ENCODE assay signal across 8 cellular contexts in genomic region chr1:212070720-212071302, GRCh38. TPM values are rescaled to one million over a fixed set of nuclear protein-coding genes. Genes with fewer than 3 reads are reported as not detected.
DNase-seq lines count a peak whose midpoint lies in the region; ATAC-seq and TF ChIP-seq lines count a peak whose summit lies in the region.

No MANE protein-coding gene starts in this region.

- no peaks in the 10 kb centered on the region for H3K36me3 ChIP-seq in CD4-positive, CD25-positive, alpha-beta regulatory T cell (ENCODE audit: control insufficient read depth, insufficient read depth, low read length)
- peaks cover 62 to 88% of the 10 kb centered on the region in 2 experiments for H3K36me3 ChIP-seq in HEK293 (ENCODE audit: control insufficient read depth in 2 of 2, insufficient read depth in 1 of 2, low read length in 2 of 2)
- H3K36me3 ChIP-seq in SU-DHL-6 (ENCODE audit: low read length), result peaks cover 72% of the 10 kb centered on the region

- H3K27me3 ChIP-seq in CD4-positive, CD25-positive, alpha-beta regulatory T cell (ENCODE audit: control insufficient read depth, insufficient read depth, low read length), result no peaks in the 10 kb centered on the region
- no peaks in the 10 kb centered on the region for H3K27me3 ChIP-seq in SU-DHL-6 (ENCODE audit: low read length)

- H3K36me3 Mint-ChIP-seq in CD4-positive, CD25-positive, alpha-beta regulatory T cell, result no peaks in the 10 kb centered on the region

- no peak overlapping the region for H3K27ac ChIP-seq in CD4-positive, CD25-positive, alpha-beta regulatory T cell (ENCODE audit: insufficient read depth, low read length, poor library complexity, severe bottlenecking)
- no peak overlapping the region for H3K27ac ChIP-seq in HEK293 (ENCODE audit: extremely low read depth, low read depth, low read length)
- H3K27ac ChIP-seq in SU-DHL-6 (ENCODE audit: low read depth, low read length), result no peak overlapping the region

- no peaks in the 10 kb centered on the region for H3F3A ChIP-seq in SU-DHL-6 (ENCODE audit: insufficient read depth)

- H3K27ac Mint-ChIP-seq in CD4-positive, CD25-positive, alpha-beta regulatory T cell, result no peak overlapping the region

- no peak overlapping the region for H3K9ac ChIP-seq in SU-DHL-6 (ENCODE audit: low read length)

- ATAC-seq in CD4-positive, CD25-positive, alpha-beta regulatory T cell (ENCODE audit: low read depth in 2 of 2), result peak in 1 of 2 donors; percentile 73
- ATAC-seq in omental fat pad (ENCODE audit: low FRiP score) (peak; percentile 73), HG03196 (IDR thresholded peaks at IDR 0.05; ENCODE audit: unreplicated experiment) (no peak), HG02610 (IDR thresholded peaks at IDR 0.05; ENCODE audit: unreplicated experiment) (no peak)

- no peak overlapping the region for H3K4me2 ChIP-seq in SU-DHL-6 (ENCODE audit: low read depth, low read length, poor library complexity, severe bottlenecking)

- H3K4me1 ChIP-seq in CD4-positive, CD25-positive, alpha-beta regulatory T cell (ENCODE audit: control insufficient read depth, insufficient read depth, low read length, poor library complexity, severe bottlenecking), result no peaks in the 10 kb centered on the region
- H3K4me1 ChIP-seq in HEK293 (ENCODE audit: control insufficient read depth, insufficient read depth, low read length), result no peaks in the 10 kb centered on the region

- H4K20me1 ChIP-seq in SU-DHL-6 (ENCODE audit: low read depth, low read length), result no peaks in the 10 kb centered on the region

- CTCF ChIA-PET in HEK293 (lab: Yijun Ruan, JAX), result interaction anchor here (0.5 to 4.7 kb wide), 51 partner anchors 9 to 793 kb away, joined by 3 to 64 read pairs (median 4); partner anchors contain the start of genes DTL and INTS7

- no peak overlapping the region for H3K4me3 ChIP-seq in CD4-positive, CD25-positive, alpha-beta regulatory T cell (ENCODE audit: low read depth, low read length)
- H3K4me3 ChIP-seq in HEK293 (ENCODE audit: low read depth, low read length) (no peak overlapping the region), SU-DHL-6 (ENCODE audit: insufficient read depth, low read length, poor library complexity, severe bottlenecking) (no peak overlapping the region)

- peak; percentile 29; the same call in 1 of the 2 replicates for TF ChIP-seq CTCF in HEK293 (tag by site-specific recombination; IDR thresholded peaks at IDR 0.05)
- peak; percentile 18 for TF ChIP-seq CTCF in SU-DHL-6 (IDR thresholded peaks at IDR 0.05; ENCODE audit: insufficient read depth, low read length, poor library complexity, severe bottlenecking)
- no peak for TF ChIP-seq CTCF in omental fat pad (IDR thresholded peaks at IDR 0.05)

- H3K9me2 ChIP-seq in SU-DHL-6 (replicated peaks; ENCODE audit: insufficient read depth, low read length), result no peaks in the 10 kb centered on the region

- peaks cover 0 to 10% (median 4%) of the 10 kb centered on the region in 4 donors for H3K4me1 Mint-ChIP-seq in CD4-positive, CD25-positive, alpha-beta regulatory T cell

- POLR2A ChIA-PET in HEK293 (lab: Yijun Ruan, JAX), result interaction anchor here (1.3 kb wide), 1 partner anchor 35 kb away, joined by 6 read pairs; the partner anchor contains the start of genes DTL and INTS7

- H3K9me3 ChIP-seq in CD4-positive, CD25-positive, alpha-beta regulatory T cell (ENCODE audit: control insufficient read depth in 2 of 2, low read length in 2 of 2), result no peaks in the 10 kb centered on the region
- H3K9me3 ChIP-seq in HEK293 (ENCODE audit: control insufficient read depth, insufficient read depth, low read depth, low read length), result no peaks in the 10 kb centered on the region
- H3K9me3 ChIP-seq in SU-DHL-6 (ENCODE audit: insufficient read depth, low read length), result no peaks in the 10 kb centered on the region

- no peak overlapping the region for H2AFZ ChIP-seq in SU-DHL-6 (ENCODE audit: low read depth, low read length, severe bottlenecking)

- H3K4me3 Mint-ChIP-seq in CD4-positive, CD25-positive, alpha-beta regulatory T cell, result no peak overlapping the region

- no peaks in the 10 kb centered on the region for H3K27me3 Mint-ChIP-seq in CD4-positive, CD25-positive, alpha-beta regulatory T cell

- no peaks in the 10 kb centered on the region for H3K9me3 Mint-ChIP-seq in CD4-positive, CD25-positive, alpha-beta regulatory T cell

- DNase-seq in CD4-positive, CD25-positive, alpha-beta regulatory T cell, result peak in 2 of 3 donors; percentile 54 to 61
- DNase-seq in fibroblast of peridontal ligament (ENCODE audit: extremely low read depth), result peak; percentile 82
- DNase-seq in omental fat pad (ENCODE audit: low spot score), result no peak
- DNase-seq in stimulated activated CD4-positive, alpha-beta T cell treated with anti-CD3 and anti-CD28 coated beads, Interleukin-2, amount 100 ng/mL, for 48 hours, result no peak

- H3K79me2 ChIP-seq in SU-DHL-6 (ENCODE audit: insufficient read depth, low read length), result no peaks in the 10 kb centered on the region

TF ChIP-seq in HEK293, 187 proteins besides CTCF, POLR2A, EP300 and RAD21:
- peak; percentile 65 for TF ChIP-seq ZNF654 (tag by site-specific recombination; IDR thresholded peaks at IDR 0.05; ENCODE audit: low read depth)
- TF ChIP-seq ZNF600 (tag by site-specific recombination; IDR thresholded peaks at IDR 0.05), result no peak
- TF ChIP-seq ZFHX2 (tag by site-specific recombination; conservative IDR thresholded peaks at IDR 0.05), result no peak
- TF ChIP-seq HOXC10 (CRISPR knock-in tag; IDR thresholded peaks at IDR 0.05), result no peak
- no peak for TF ChIP-seq OVOL3 (tag by site-specific recombination; IDR thresholded peaks at IDR 0.05)
- TF ChIP-seq ZSCAN5A (tag by site-specific recombination; IDR thresholded peaks at IDR 0.05), result no peak
- TF ChIP-seq ZNF596 (tag by site-specific recombination; IDR thresholded peaks at IDR 0.05), result no peak

RNA-seq across cellular contexts. Expression of gene DTL, which starts 35.3 kb away (rescaled TPM):
- 4.7 TPM for total RNA-seq in CD4-positive, CD25-positive, alpha-beta regulatory T cell
- 1 to 10 TPM in 3 of 4 donors, under 1 TPM in 1; 0.95 to 2.4 (median 1.1) TPM for polyA plus RNA-seq in CD4-positive, CD25-positive, alpha-beta regulatory T cell
- total RNA-seq in omental fat pad, result 1 to 10 TPM in 1 of 4 donors, under 1 TPM in 3; 0.60 to 1.4 (median 0.77) TPM

RNA-seq across cellular contexts. Expression of gene INTS7, which starts 35.5 kb away (rescaled TPM):
- 15.8 TPM for total RNA-seq in CD4-positive, CD25-positive, alpha-beta regulatory T cell
- polyA plus RNA-seq in CD4-positive, CD25-positive, alpha-beta regulatory T cell, result 10 to 100 TPM; 16.4 to 20.5 (median 18.5) TPM
- 10 to 100 TPM in 2 of 4 donors, 1 to 10 TPM in 2; 6.7 to 11.0 (median 9.5) TPM for total RNA-seq in omental fat pad

Comparison
In these comparisons a context has a peak if more than half of its experiments do, and no peak if none do; other contexts are left out.
1. DNase-seq: peak in CD4-positive, CD25-positive, alpha-beta regulatory T cell (2 of 3) and fibroblast of peridontal ligament (single experiment); none in omental fat pad (single experiment) and stimulated activated CD4-positive, alpha-beta T cell treated with anti-CD3 and anti-CD28 coated beads, Interleukin-2, amount 100 ng/mL, for 48 hours (0 of 2).
2. CTCF ChIP-seq: peak in HEK293 (single experiment) and SU-DHL-6 (single experiment); none in omental fat pad (0 of 3).